1 cellular context compared by ENCODE assay signal in the genomic region with DNA sequence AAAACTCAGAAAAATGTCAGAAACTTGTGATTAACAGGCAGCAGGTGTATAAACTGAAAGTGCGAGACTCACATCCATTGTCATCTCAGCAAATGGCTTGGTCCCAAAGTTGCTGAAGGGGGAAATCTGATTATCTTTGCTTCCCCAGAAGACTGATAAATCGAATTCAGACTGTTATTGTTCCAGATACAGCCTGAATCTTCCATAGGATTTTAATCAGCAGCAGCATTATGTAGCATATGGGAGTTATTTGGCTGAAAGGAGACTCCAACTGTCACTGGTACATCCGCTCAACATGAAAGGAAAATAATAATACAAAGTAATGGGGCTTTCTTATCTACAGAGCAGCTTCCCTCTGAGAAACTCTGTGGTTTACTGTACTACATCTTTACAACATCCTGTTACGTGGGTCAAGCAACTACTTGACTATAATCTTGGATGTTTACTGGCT.
TF ChIP-seq lines count a peak whose summit lies in the region.

No MANE protein-coding gene starts in this region.

TF ChIP-seq in GM23338, 12 proteins besides CTCF, POLR2A, EP300 and RAD21 (continued from another document):
- TF ChIP-seq, protein P1, sequence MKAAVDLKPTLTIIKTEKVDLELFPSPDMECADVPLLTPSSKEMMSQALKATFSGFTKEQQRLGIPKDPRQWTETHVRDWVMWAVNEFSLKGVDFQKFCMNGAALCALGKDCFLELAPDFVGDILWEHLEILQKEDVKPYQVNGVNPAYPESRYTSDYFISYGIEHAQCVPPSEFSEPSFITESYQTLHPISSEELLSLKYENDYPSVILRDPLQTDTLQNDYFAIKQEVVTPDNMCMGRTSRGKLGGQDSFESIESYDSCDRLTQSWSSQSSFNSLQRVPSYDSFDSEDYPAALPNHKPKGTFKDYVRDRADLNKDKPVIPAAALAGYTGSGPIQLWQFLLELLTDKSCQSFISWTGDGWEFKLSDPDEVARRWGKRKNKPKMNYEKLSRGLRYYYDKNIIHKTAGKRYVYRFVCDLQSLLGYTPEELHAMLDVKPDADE (IDR thresholded peaks at IDR 0.05): no peak
- TF ChIP-seq, protein P2, sequence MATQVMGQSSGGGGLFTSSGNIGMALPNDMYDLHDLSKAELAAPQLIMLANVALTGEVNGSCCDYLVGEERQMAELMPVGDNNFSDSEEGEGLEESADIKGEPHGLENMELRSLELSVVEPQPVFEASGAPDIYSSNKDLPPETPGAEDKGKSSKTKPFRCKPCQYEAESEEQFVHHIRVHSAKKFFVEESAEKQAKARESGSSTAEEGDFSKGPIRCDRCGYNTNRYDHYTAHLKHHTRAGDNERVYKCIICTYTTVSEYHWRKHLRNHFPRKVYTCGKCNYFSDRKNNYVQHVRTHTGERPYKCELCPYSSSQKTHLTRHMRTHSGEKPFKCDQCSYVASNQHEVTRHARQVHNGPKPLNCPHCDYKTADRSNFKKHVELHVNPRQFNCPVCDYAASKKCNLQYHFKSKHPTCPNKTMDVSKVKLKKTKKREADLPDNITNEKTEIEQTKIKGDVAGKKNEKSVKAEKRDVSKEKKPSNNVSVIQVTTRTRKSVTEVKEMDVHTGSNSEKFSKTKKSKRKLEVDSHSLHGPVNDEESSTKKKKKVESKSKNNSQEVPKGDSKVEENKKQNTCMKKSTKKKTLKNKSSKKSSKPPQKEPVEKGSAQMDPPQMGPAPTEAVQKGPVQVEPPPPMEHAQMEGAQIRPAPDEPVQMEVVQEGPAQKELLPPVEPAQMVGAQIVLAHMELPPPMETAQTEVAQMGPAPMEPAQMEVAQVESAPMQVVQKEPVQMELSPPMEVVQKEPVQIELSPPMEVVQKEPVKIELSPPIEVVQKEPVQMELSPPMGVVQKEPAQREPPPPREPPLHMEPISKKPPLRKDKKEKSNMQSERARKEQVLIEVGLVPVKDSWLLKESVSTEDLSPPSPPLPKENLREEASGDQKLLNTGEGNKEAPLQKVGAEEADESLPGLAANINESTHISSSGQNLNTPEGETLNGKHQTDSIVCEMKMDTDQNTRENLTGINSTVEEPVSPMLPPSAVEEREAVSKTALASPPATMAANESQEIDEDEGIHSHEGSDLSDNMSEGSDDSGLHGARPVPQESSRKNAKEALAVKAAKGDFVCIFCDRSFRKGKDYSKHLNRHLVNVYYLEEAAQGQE (IDR thresholded peaks at IDR 0.05; ENCODE audit: unreplicated experiment): no peak
- TF ChIP-seq JUNB (IDR thresholded peaks at IDR 0.05; ENCODE audit: unreplicated experiment) (no peak), EZH2 (IDR thresholded peaks at IDR 0.05; ENCODE audit: low read depth, unreplicated experiment) (no peak), POLR2AphosphoS5 (IDR thresholded peaks at IDR 0.05; ENCODE audit: low read depth) (no peak)
